Comparison of ENCODE assay signal across 8 cellular contexts in the genomic region with DNA sequence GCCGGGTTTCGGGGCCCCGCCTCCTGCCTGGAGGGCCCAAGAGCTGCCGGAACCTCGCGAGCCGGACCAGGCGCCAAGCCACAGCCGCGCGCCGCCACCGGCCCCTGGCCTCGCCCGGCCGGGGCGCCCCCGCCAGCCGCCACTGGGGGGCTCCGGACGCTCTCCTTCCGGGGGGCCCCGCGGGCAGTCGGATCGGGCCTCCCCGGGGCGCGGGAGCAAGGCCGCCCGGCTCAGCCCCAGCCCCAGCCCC. TPM values are rescaled to one million over a fixed set of nuclear protein-coding genes. Genes with fewer than 3 reads are reported as not detected.
DNase-seq lines count a peak whose midpoint lies in the region; ATAC-seq, FAIRE-seq and TF ChIP-seq lines count a peak whose summit lies in the region.

No MANE protein-coding gene starts in this region.

- CTCF ChIA-PET in PC-9 (lab: Charles Lee), result no interaction called here

- H3K27ac Mint-ChIP-seq in stimulated activated naive CD8-positive, alpha-beta T cell treated with anti-CD3 and anti-CD28 coated beads, Interleukin-15, Interleukin-2, amounts not matched to agents 100 ng/mL and 50 ng/mL, for 24 hours, result peak overlapping the region; percentile 73

- peak overlapping the region; percentile 66 for H3K4me3 Mint-ChIP-seq in stimulated activated naive CD8-positive, alpha-beta T cell treated with anti-CD3 and anti-CD28 coated beads, Interleukin-15, Interleukin-2, amounts not matched to agents 100 ng/mL and 50 ng/mL, for 24 hours

- H2AFZ ChIP-seq in PC-9, result peak overlapping the region; percentile 73; the same call in 1 of the 2 replicates

- H4K20me1 ChIP-seq in PC-9 (ENCODE audit: insufficient read depth), result no peaks in the 10 kb centered on the region

- TF ChIP-seq CTCF in PC-9 (conservative IDR thresholded peaks at IDR 0.05), result no peak
- TF ChIP-seq CTCF in brain microvascular endothelial cell (IDR thresholded peaks at IDR 0.05; ENCODE audit: low read depth, low read length, missing control alignments), result no peak
- TF ChIP-seq CTCF in kidney (IDR thresholded peaks at IDR 0.05; ENCODE audit: borderline replicate concordance, extremely low read depth, insufficient read depth), result no peak

- no peaks in the 10 kb centered on the region for H3K9me3 Mint-ChIP-seq in stimulated activated naive CD8-positive, alpha-beta T cell treated with anti-CD3 and anti-CD28 coated beads, Interleukin-15, Interleukin-2, amounts not matched to agents 100 ng/mL and 50 ng/mL, for 24 hours

- peaks cover 19% of the 10 kb centered on the region for H3K4me1 Mint-ChIP-seq in stimulated activated naive CD8-positive, alpha-beta T cell treated with anti-CD3 and anti-CD28 coated beads, Interleukin-15, Interleukin-2, amounts not matched to agents 100 ng/mL and 50 ng/mL, for 24 hours (ENCODE audit: low read depth)

- H3K9ac ChIP-seq in kidney (ENCODE audit: low read length in 2 of 2), result peak overlapping the region in 1 of 2 donors; percentile 31

- FAIRE-seq in kidney (lab: Jason Lieb, UNC), result no peak

- POLR2A ChIA-PET in PC-9 (lab: Charles Lee; ENCODE audit: unreplicated experiment), result interaction anchor here (0.6 to 0.7 kb wide), 4 partner anchors 43 to 1577 kb away, joined by 3 to 5 read pairs (median 4); no protein-coding TSS in a partner anchor

- H3K36me3 Mint-ChIP-seq in stimulated activated naive CD8-positive, alpha-beta T cell treated with anti-CD3 and anti-CD28 coated beads, Interleukin-15, Interleukin-2, amounts not matched to agents 100 ng/mL and 50 ng/mL, for 24 hours (ENCODE audit: low read depth), result no peaks in the 10 kb centered on the region

- H3K27me3 ChIP-seq in PC-9 (ENCODE audit: insufficient read depth, low read depth) (no peaks in the 10 kb centered on the region), brain microvascular endothelial cell (replicated peaks) (no peaks in the 10 kb centered on the region)

- intact Hi-C loops in PC-9 (cut with micrococcal nuclease; ENCODE audit: unreplicated experiment) (loop anchor here (2.0 to 10.0 kb wide), 4 partner anchors 315 to 955 kb away; a partner anchor contains a TSS), kidney (cut with DNase I) (no loop called here)

- H3K79me2 ChIP-seq in PC-9 (ENCODE audit: low read depth), result no peaks in the 10 kb centered on the region

- H3K4me3 ChIP-seq in PC-9 (peak overlapping the region; percentile 71), brain microvascular endothelial cell (ENCODE audit: low read depth, low read length) (peak overlapping the region; percentile 63), kidney (ENCODE audit: low read length in 2 of 2) (peak overlapping the region; percentile 57 to 67)

- H3K9me2 ChIP-seq in PC-9 (ENCODE audit: insufficient read depth), result no peaks in the 10 kb centered on the region

- no peak for DNase-seq in stimulated activated naive CD8-positive, alpha-beta T cell treated with anti-CD3 and anti-CD28 coated beads, Interleukin-15, Interleukin-2, amounts not matched to agents 100 U/mL and 50 U/mL, for 24 hours
- DNase-seq in PC-9, result peak; percentile 69 to 89
- DNase-seq in brain microvascular endothelial cell, result peak; percentile 76
- peak; percentile 96 for DNase-seq in kidney
- DNase-seq in stimulated activated CD8-positive, alpha-beta memory T cell treated with anti-CD3 and anti-CD28 coated beads, Interleukin-12 subunit alpha, Interleukin-12 subunit beta, amount 100 ng/mL, for 1 hour (ENCODE audit: low read depth), result peak; percentile 41

- peaks cover 3% of the 10 kb centered on the region for H3K27me3 Mint-ChIP-seq in stimulated activated naive CD8-positive, alpha-beta T cell treated with anti-CD3 and anti-CD28 coated beads, Interleukin-15, Interleukin-2, amounts not matched to agents 100 ng/mL and 50 ng/mL, for 24 hours

- peak overlapping the region; percentile 84 for H3K4me2 ChIP-seq in PC-9

- peaks cover 37% of the 10 kb centered on the region for H3F3A ChIP-seq in PC-9 (ENCODE audit: insufficient read depth, low read depth)

- in situ Hi-C loops in brain microvascular endothelial cell (cut with HindIII; ENCODE audit: low pct_ligation_motif_present, low sequenced_read_pairs), result no loop called here

- H3K27ac ChIP-seq in PC-9, result peak overlapping the region; percentile 82
- H3K27ac ChIP-seq in brain microvascular endothelial cell, result peak overlapping the region; percentile 97
- H3K27ac ChIP-seq in kidney (ENCODE audit: low read depth in 2 of 2, low read length in 2 of 2), result peak overlapping the region; percentile 98 to 99

- H3K36me3 ChIP-seq in PC-9 (ENCODE audit: low read depth), result no peaks in the 10 kb centered on the region
- H3K36me3 ChIP-seq in brain microvascular endothelial cell (replicated peaks), result no peaks in the 10 kb centered on the region
- H3K36me3 ChIP-seq in kidney (ENCODE audit: control insufficient read depth in 1 of 2, insufficient read depth in 2 of 2, low read length in 2 of 2), result no peaks in the 10 kb centered on the region

- H3K4me1 ChIP-seq in PC-9 (replicated peaks; ENCODE audit: insufficient read depth) (peaks cover 9% of the 10 kb centered on the region), kidney (ENCODE audit: control insufficient read depth in 1 of 2, insufficient read depth in 1 of 2, low read depth in 1 of 2, low read length in 2 of 2) (peaks cover 0 to 6% of the 10 kb centered on the region in 2 donors)

- no peak for ATAC-seq in stimulated activated naive CD8-positive, alpha-beta T cell treated with anti-CD3 and anti-CD28 coated beads, Interleukin-15, Interleukin-2, amounts not matched to agents 100 U/mL and 50 U/mL, for 24 hours
- ATAC-seq in HG02938 (IDR thresholded peaks at IDR 0.05; ENCODE audit: unreplicated experiment), result peak; percentile 49
- ATAC-seq in HG03442 (IDR thresholded peaks at IDR 0.05; ENCODE audit: unreplicated experiment), result no peak

- no TSS peak for BruUV-seq in PC-9 (replicated peaks; lab: Mats Ljungman, UMichigan)

- H3K9me3 ChIP-seq in PC-9 (ENCODE audit: insufficient read depth, low read depth) (peaks cover 11% of the 10 kb centered on the region; the same call in 1 of the 2 replicates), kidney (ENCODE audit: control insufficient read depth in 1 of 2, low read length in 2 of 2) (no peaks in the 10 kb centered on the region)

RNA-seq across cellular contexts. Expression of a gene that starts 17.4 kb away (rescaled TPM):
- total RNA-seq in PC-9 (2021) (0.73 TPM in 1 of 2 replicates, not detected in the other), kidney (16.2 TPM)
- 57.2 TPM for polyA plus RNA-seq in kidney (ENCODE audit: insufficient read depth, low read depth, low replicate concordance)

RNA-seq across cellular contexts. Expression of a gene that starts 45.9 kb away (rescaled TPM):
- total RNA-seq in PC-9 (2021) (not detected in 2 replicates), kidney (2.5 TPM)
- polyA plus RNA-seq in kidney (ENCODE audit: insufficient read depth, low read depth, low replicate concordance), result 5.4 TPM
